19 cellular contexts compared by ENCODE assay signal in genomic region chr14:72825486-72825885, GRCh38.
"Had no signal": no experiment of that assay in that cellular context is flagged by ENCODE, and none has a peak within 500 bp of the region (broad histone marks: within the 10 kb centered on the region; RNA-seq: fewer than 3 reads in every experiment).

No MANE protein-coding gene starts in this region.

- H3K36me3 ChIP-seq: left lung, ovary, tibial nerve, uterus had no signal

- H3K27ac ChIP-seq: left lung, ovary, skin epidermis, tibial nerve, uterus had no signal

- H3K4me3 ChIP-seq: left lung, lung, ovary, skin epidermis, tibial nerve, uterus had no signal

- H3K4me1 ChIP-seq: left lung, tibial nerve, uterus had no signal

- ATAC-seq: left colon; left lung; naive thymus-derived CD8-positive, alpha-beta T cell; right cardiac atrium; sciatic nerve; stimulated activated naive CD8-positive, alpha-beta T cell treated with anti-CD3 and anti-CD28 coated beads, Interleukin-15, amount 100 ng/mL, for 72 hours had no signal

- DNase-seq: hippocampal formation; kidney; left colon; left lung; naive thymus-derived CD8-positive, alpha-beta T cell; ovary; right cardiac atrium; stimulated activated CD4-positive, alpha-beta T cell treated with anti-CD3 and anti-CD28 coated beads, Interleukin-12 subunit alpha, Interleukin-12 subunit beta, amount 100 ng/mL, for 4 hours; stimulated activated CD4-positive, alpha-beta T cell treated with anti-CD3 and anti-CD28 coated beads, Interleukin-15, amount 100 ng/mL, for 24 hours; stimulated activated CD4-positive, alpha-beta T cell treated with anti-CD3 and anti-CD28 coated beads, Interleukin-2, amount 100 ng/mL, for 24 hours; stimulated activated CD4-positive, alpha-beta T cell treated with anti-CD3 and anti-CD28 coated beads, Interleukin-4, amount 100 ng/mL, for 1 hour; stimulated activated naive CD4-positive, alpha-beta T cell treated with Interleukin-2 at 50 U/mL for 16 hours; stimulated activated naive CD8-positive, alpha-beta T cell treated with anti-CD3 and anti-CD28 coated beads, Interleukin-15, amount 100 ng/mL, for 72 hours; substantia nigra; uterus had no signal

- H3K27me3 ChIP-seq: ovary, tibial nerve, uterus had no signal

- H3K9me3 ChIP-seq: left lung, ovary, tibial nerve, uterus had no signal
